In genomic region chr1:94209425-94209824, GRCh38 we compare ENCODE assay signal across 20 cellular contexts. TPM values are rescaled to one million over a fixed set of nuclear protein-coding genes. Genes with fewer than 3 reads are reported as not detected.
DNase-seq lines count a peak whose midpoint lies in the region; ATAC-seq, FAIRE-seq and TF ChIP-seq lines count a peak whose summit lies in the region.
"Had no signal": no experiment of that assay in that cellular context is flagged by ENCODE, and none has a peak within 500 bp of the region (broad histone marks: within the 10 kb centered on the region; RNA-seq: fewer than 3 reads in every experiment).

No MANE protein-coding gene starts in this region.

- H3K4me1 ChIP-seq in PC-3 (ENCODE audit: insufficient read depth, low read length) (0 out of 2 replicates have a peak, but pooled peaks cover 7% of the 10 kb centered on the region), HepG2 (ENCODE audit: insufficient read depth, low read length) (peaks cover 14% of the 10 kb centered on the region; the same call in 1 of the 2 replicates), aorta (ENCODE audit: control insufficient read depth in 1 of 2, insufficient read depth in 2 of 2, low read length in 2 of 2) (no peaks in the 10 kb centered on the region)

- no peak overlapping the region for H3K27ac ChIP-seq in PC-3 (ENCODE audit: low read length)
- H3K27ac ChIP-seq in HepG2 (ENCODE audit: extremely low read length, insufficient read depth, low read length), result no peak overlapping the region
- no peak overlapping the region for H3K27ac ChIP-seq in aorta (ENCODE audit: low read depth in 1 of 2, low read length in 2 of 2)
- H3K27ac ChIP-seq: tibial nerve had no signal

- no peak for ATAC-seq in PC-3
- peak; percentile 75 for ATAC-seq in HepG2
- no peak for ATAC-seq in aorta (ENCODE audit: low FRiP score)
- no peak for ATAC-seq in stimulated activated effector memory CD8-positive, alpha-beta T cell treated with anti-CD3 and anti-CD28 coated beads, Interleukin-12 subunit alpha, Interleukin-12 subunit beta, amount 100 ng/mL, for 72 hours
- ATAC-seq: activated CD4-positive, alpha-beta T cell treated with anti-CD3 and anti-CD28 coated beads for 36 hours had no signal

- BruUV-seq in PC-3 (replicated peaks; lab: Mats Ljungman, UMichigan) (no TSS peak), HepG2 (replicated peaks; lab: Mats Ljungman, UMichigan) (no TSS peak)

- H2AFZ ChIP-seq in PC-3 (ENCODE audit: low read length) (no peak overlapping the region), HepG2 (ENCODE audit: low read length) (no peak overlapping the region)

- H3K4me3 ChIP-seq in PC-3 (ENCODE audit: low read length) (no peak overlapping the region), fibroblast of mammary gland (ENCODE audit: control insufficient read depth, low read depth, low read length) (no peak overlapping the region), HepG2 (replicated peaks in 1 of 3; ENCODE audit: insufficient read depth in 1 of 3, low read depth in 2 of 3, low read length in 3 of 3) (no peak overlapping the region), aorta (ENCODE audit: low read length in 2 of 2) (no peak overlapping the region)
- H3K4me3 ChIP-seq: tibial nerve had no signal

- no peak for TF ChIP-seq RAD21 in HepG2 (CRISPR knock-in tag; IDR thresholded peaks at IDR 0.05)

- no peaks in the 10 kb centered on the region for H3K9me3 Mint-ChIP-seq in stimulated activated effector memory CD8-positive, alpha-beta T cell treated with anti-CD3 and anti-CD28 coated beads, Interleukin-12 subunit alpha, Interleukin-12 subunit beta, amount 100 ng/mL, for 72 hours
- H3K9me3 Mint-ChIP-seq: activated T-cell treated with anti-CD3 and anti-CD28 coated beads, Interleukin-2, amount 50 U/mL, for 24 hours; memory B cell had no signal

- H3K79me2 ChIP-seq in PC-3 (ENCODE audit: low read length) (peaks cover 84% of the 10 kb centered on the region), HepG2 (ENCODE audit: insufficient read depth, low read length) (no peaks in the 10 kb centered on the region)

- no peak overlapping the region for H3K9ac ChIP-seq in PC-3 (ENCODE audit: low read length)
- no peak overlapping the region for H3K9ac ChIP-seq in HepG2 (ENCODE audit: insufficient read depth, low read depth, low read length)

- no peaks in the 10 kb centered on the region for H3K9me2 ChIP-seq in PC-3 (replicated peaks; ENCODE audit: low read length)

- POLR2A ChIA-PET in PC-3 (lab: Charles Lee; ENCODE audit: unreplicated experiment), result no interaction called here
- POLR2A ChIA-PET in HepG2 (lab: Yijun Ruan, JAX), result interaction anchor here (1.2 to 1.3 kb wide), 2 partner anchors 28 to 148 kb away, joined by 4 to 6 read pairs; partner anchors contain the start of gene ARHGAP29

- peaks cover 31% of the 10 kb centered on the region for H3F3A ChIP-seq in PC-3 (ENCODE audit: low read length, unreplicated experiment)

- in situ Hi-C loops in HepG2 (cut with HindIII; ENCODE audit: extremely low pct_ligation_motif_present, low pct_unique_long_range_greater_than_20kb), result no loop called here

- H3K4me2 ChIP-seq in PC-3 (ENCODE audit: low read length) (no peak overlapping the region), HepG2 (ENCODE audit: low read depth, low read length) (no peak overlapping the region)

- DNase-seq in AG08396 (ENCODE audit: low spot score) (peak; percentile 18), PC-3 (peak; percentile 27), fibroblast of mammary gland (ENCODE audit: low read depth) (peak; percentile 73), HepG2 (ENCODE audit: low spot score) (peak; percentile 64), NCI-H526 treated with DMSO at 0.1 percent for 48 hours (lab: John Stamatoyannopoulos, UW) (no peak), aorta (no peak), NAMALWA (ENCODE audit: low spot score) (no peak)
- DNase-seq in stimulated activated effector memory CD8-positive, alpha-beta T cell treated with anti-CD3 and anti-CD28 coated beads, Interleukin-12 subunit alpha, Interleukin-12 subunit beta, amount 100 ng/mL, for 72 hours (ENCODE audit: low spot score in 2 of 2), result no peak
- DNase-seq: activated CD4-positive, alpha-beta T cell treated with anti-CD3 and anti-CD28 coated beads for 36 hours; activated T-cell treated with anti-CD3 and anti-CD28 coated beads, Interleukin-2, amount 50 U/mL, for 24 hours; AML-193; amygdala; DMS79 treated with DMSO at 0.1 percent for 48 hours; KBM-7; NCI-H1436 treated with DMSO at 0.1 percent for 48 hours; NCI-H510A treated with DMSO at 0.1 percent for 48 hours; T-helper 2 cell had no signal

- H3K27me3 ChIP-seq in PC-3 (ENCODE audit: low read length) (no peaks in the 10 kb centered on the region), HepG2 (ENCODE audit: control insufficient read depth in 1 of 2, insufficient read depth in 2 of 2, low read length in 2 of 2) (no peaks in the 10 kb centered on the region), aorta (ENCODE audit: control insufficient read depth in 1 of 2, insufficient read depth in 2 of 2, low read length in 1 of 2) (no peaks in the 10 kb centered on the region)
- H3K27me3 ChIP-seq: tibial nerve had no signal

- intact Hi-C loops in PC-3 (cut with micrococcal nuclease), result no loop called here
- intact Hi-C loops in HepG2 (cut with micrococcal nuclease; ENCODE audit: unreplicated experiment), result no loop called here
- intact Hi-C loops in aorta (cut with DNase I), result no loop called here

- FAIRE-seq in HepG2 (lab: Jason Lieb, UNC), result no peak
- FAIRE-seq: GM12891 had no signal

- TF ChIP-seq EP300 in HepG2 (IDR thresholded peaks at IDR 0.05; ENCODE audit: low read depth in 2 of 2, low read length in 2 of 2) (no peak), HepG2 (CRISPR knock-in tag; IDR thresholded peaks at IDR 0.05; ENCODE audit: borderline replicate concordance) (no peak)

- H4K20me1 ChIP-seq in PC-3 (ENCODE audit: low read length), result peaks cover 46% of the 10 kb centered on the region
- H4K20me1 ChIP-seq in HepG2 (ENCODE audit: insufficient read depth, low read length), result no peaks in the 10 kb centered on the region; the same call in 1 of the 2 replicates

- H3K4me1 Mint-ChIP-seq in stimulated activated effector memory CD8-positive, alpha-beta T cell treated with anti-CD3 and anti-CD28 coated beads, Interleukin-12 subunit alpha, Interleukin-12 subunit beta, amount 100 ng/mL, for 72 hours, result no peaks in the 10 kb centered on the region
- H3K4me1 Mint-ChIP-seq: activated CD4-positive, alpha-beta T cell treated with anti-CD3 and anti-CD28 coated beads for 36 hours; memory B cell had no signal

- no peak for TF ChIP-seq POLR2A in HepG2 (IDR thresholded peaks at IDR 0.05; ENCODE audit: insufficient read depth in 1 of 2, low read depth in 2 of 2, low read length in 2 of 2)

- H3K36me3 Mint-ChIP-seq in stimulated activated effector memory CD8-positive, alpha-beta T cell treated with anti-CD3 and anti-CD28 coated beads, Interleukin-12 subunit alpha, Interleukin-12 subunit beta, amount 100 ng/mL, for 72 hours, result no peaks in the 10 kb centered on the region
- H3K36me3 Mint-ChIP-seq: memory B cell had no signal

- H3K27ac Mint-ChIP-seq in stimulated activated effector memory CD8-positive, alpha-beta T cell treated with anti-CD3 and anti-CD28 coated beads, Interleukin-12 subunit alpha, Interleukin-12 subunit beta, amount 100 ng/mL, for 72 hours, result no peak overlapping the region
- H3K27ac Mint-ChIP-seq: activated CD4-positive, alpha-beta T cell treated with anti-CD3 and anti-CD28 coated beads for 36 hours; activated T-cell treated with anti-CD3 and anti-CD28 coated beads, Interleukin-2, amount 50 U/mL, for 24 hours; memory B cell had no signal

- H3K9me3 ChIP-seq in PC-3 (ENCODE audit: low read length) (no peaks in the 10 kb centered on the region), HepG2 (ENCODE audit: low read length) (peaks cover 7% of the 10 kb centered on the region), aorta (ENCODE audit: control insufficient read depth, low read length) (no peaks in the 10 kb centered on the region)

- H3K36me3 ChIP-seq in PC-3 (ENCODE audit: low read depth, low read length) (peaks cover 77% of the 10 kb centered on the region), HepG2 (replicated peaks in 1 of 2; ENCODE audit: control insufficient read depth in 1 of 2, insufficient read depth in 2 of 2, low read length in 2 of 2) (peaks cover 3 to 10% of the 10 kb centered on the region in 2 experiments; a peak in 4 of 5 replicates), aorta (ENCODE audit: control insufficient read depth in 1 of 2, insufficient read depth in 2 of 2, low read length in 1 of 2) (no peaks in the 10 kb centered on the region)

- no peak overlapping the region for H3K4me3 Mint-ChIP-seq in stimulated activated effector memory CD8-positive, alpha-beta T cell treated with anti-CD3 and anti-CD28 coated beads, Interleukin-12 subunit alpha, Interleukin-12 subunit beta, amount 100 ng/mL, for 72 hours
- H3K4me3 Mint-ChIP-seq: activated CD4-positive, alpha-beta T cell treated with anti-CD3 and anti-CD28 coated beads for 36 hours; activated T-cell treated with anti-CD3 and anti-CD28 coated beads, Interleukin-2, amount 50 U/mL, for 24 hours; memory B cell had no signal

- CTCF ChIA-PET in PC-3 (lab: Charles Lee), result no interaction called here
- CTCF ChIA-PET in HepG2 (lab: Yijun Ruan, JAX; ENCODE audit: low intra/inter-chr PET ratio, low total read pairs), result no interaction called here

- TF ChIP-seq CTCF in PC-3 (conservative IDR thresholded peaks at IDR 0.05; ENCODE audit: low read depth, low read length) (no peak), fibroblast of mammary gland (conservative IDR thresholded peaks at IDR 0.05; ENCODE audit: control insufficient read depth, insufficient read depth, low read depth, low read length) (no peak), HepG2 (CRISPR knock-in tag; IDR thresholded peaks at IDR 0.05) (no peak)

RNA-seq across cellular contexts. Expression of gene ARHGAP29, which starts 28.0 kb away (rescaled TPM):
- total RNA-seq in PC-3 (2014; rRNA removed) (161 and 166 TPM in 2 replicates), HepG2 (2016; rRNA removed; fragmentation: Illumina TruSeq; extraction: Trizol) (12.8 and 18.8 TPM in 2 replicates), aorta (10 to 100 TPM; 40.1 to 65.4 TPM)
- total RNA-seq in HepG2 (2016; cell fraction: cytosol; rRNA removed; fragmentation: Illumina TruSeq; extraction: Trizol; ENCODE audit: low read depth), result 3.5 and 3.8 TPM in 2 replicates
- 12.2 and 19.4 TPM in 2 replicates for total RNA-seq in HepG2 (2016; cell fraction: insoluble cytoplasmic fraction; rRNA removed; fragmentation: Illumina TruSeq; extraction: Trizol)
- total RNA-seq in HepG2 (2016; cell fraction: membrane; rRNA removed; fragmentation: Illumina TruSeq; extraction: Trizol), result 7.7 and 7.9 TPM in 2 replicates
- total RNA-seq in HepG2 (2016; cell fraction: nucleus; rRNA removed; fragmentation: Illumina TruSeq; extraction: Trizol), result 21.5 and 22.3 TPM in 2 replicates
- polyA plus RNA-seq in HepG2 (2011; rRNA removed) (12.2 and 18.3 TPM in 2 replicates), aorta (10 to 100 TPM in 1 of 2 donors, 1 to 10 TPM in 1; 6.8 to 18.8 TPM)
- 5.3 and 7.0 TPM in 2 replicates for polyA plus RNA-seq in HepG2 (2011; cell fraction: cytosol; rRNA removed)
- 16.2 and 17.3 TPM in 2 replicates for polyA plus RNA-seq in HepG2 (2011; cell fraction: nucleus; rRNA removed)
- polyA plus RNA-seq in HepG2 (2012), result 9.4 and 11.6 TPM in 2 replicates
- 0.37 TPM in 2 replicates for polyA plus RNA-seq in HepG2 (2016; cell fraction: cytosol; fragmentation: Illumina TruSeq; extraction: Trizol; ENCODE audit: low read depth)
- polyA plus RNA-seq in HepG2 (2016; cell fraction: insoluble cytoplasmic fraction; fragmentation: Illumina TruSeq; extraction: Trizol; ENCODE audit: low read depth), result 13.5 and 14.2 TPM in 2 replicates
- polyA plus RNA-seq in HepG2 (2016; cell fraction: membrane; fragmentation: Illumina TruSeq; extraction: Trizol; ENCODE audit: low read depth), result 1.9 and 2.0 TPM in 2 replicates
- 22.0 and 23.1 TPM in 2 replicates for polyA plus RNA-seq in HepG2 (2016; cell fraction: nucleus; fragmentation: Illumina TruSeq; extraction: Trizol; ENCODE audit: insufficient read depth, low read depth)
- 3.3 and 11.6 TPM in 2 replicates for polyA minus RNA-seq in HepG2 (2011; rRNA and poly(A)+ RNA removed; ENCODE audit: low replicate concordance)
- 13.0 and 14.2 TPM in 2 replicates for polyA minus RNA-seq in HepG2 (2011; cell fraction: cytosol; rRNA and poly(A)+ RNA removed)
- 72.7 and 82.5 TPM in 2 replicates for polyA minus RNA-seq in HepG2 (2011; cell fraction: nucleus; rRNA and poly(A)+ RNA removed)

Comparison
In these comparisons a context has a peak if more than half of its experiments do, and no peak if none do; other contexts are left out.
1. DNase-seq: peak in AG08396 (single experiment), PC-3 (single experiment), fibroblast of mammary gland (single experiment) and HepG2 (single experiment); none in NCI-H526 treated with DMSO at 0.1 percent for 48 hours (single experiment), aorta (0 of 2), NAMALWA (single experiment) and stimulated activated effector memory CD8-positive, alpha-beta T cell treated with anti-CD3 and anti-CD28 coated beads, Interleukin-12 subunit alpha, Interleukin-12 subunit beta, amount 100 ng/mL, for 72 hours (0 of 2).